ENCODE assay signal across 16 cellular contexts in genomic region chr20:36162272-36162966, GRCh38. TPM values are rescaled to one million over a fixed set of nuclear protein-coding genes. Genes with fewer than 3 reads are reported as not detected.
DNase-seq lines count a peak whose midpoint lies in the region; ATAC-seq, FAIRE-seq and TF ChIP-seq lines count a peak whose summit lies in the region.
"Had no signal": no experiment of that assay in that cellular context is flagged by ENCODE, and none has a peak within 500 bp of the region (broad histone marks: within the 10 kb centered on the region; RNA-seq: fewer than 3 reads in every experiment).

No MANE protein-coding gene starts in this region.

- no peaks in the 10 kb centered on the region for H3K36me3 Mint-ChIP-seq in naive thymus-derived CD8-positive, alpha-beta T cell
- H3K36me3 Mint-ChIP-seq: activated naive CD4-positive, alpha-beta T cell treated with anti-CD3 and anti-CD28 coated beads, Interleukin-2, amount 10 ng/mL, durations not matched to agents 7 days and 5 days; immature natural killer cell; naive B cell had no signal

- H3K9me2 ChIP-seq in GM23248 (ENCODE audit: insufficient read depth), result no peaks in the 10 kb centered on the region

- no peaks in the 10 kb centered on the region for H3K36me3 ChIP-seq in GM23248 (ENCODE audit: low read depth)
- no peaks in the 10 kb centered on the region for H3K36me3 ChIP-seq in pancreas
- H3K36me3 ChIP-seq in left lung, result no peaks in the 10 kb centered on the region
- H3K36me3 ChIP-seq: sigmoid colon had no signal

- intact Hi-C loops in pancreas (cut with DNase I), result no loop called here
- intact Hi-C loops in left lung (cut with DNase I), result no loop called here

- TF ChIP-seq CTCF in pancreas (IDR thresholded peaks at IDR 0.05) (no peak), left lung (IDR thresholded peaks at IDR 0.05) (no peak)

- no peaks in the 10 kb centered on the region for H3F3A ChIP-seq in GM23248 (ENCODE audit: insufficient read depth)

- H3K4me2 ChIP-seq in GM23248 (ENCODE audit: unreplicated experiment), result no peak overlapping the region

- H3K27ac ChIP-seq in GM23248 (no peak overlapping the region), pancreas (no peak overlapping the region), left lung (no peak overlapping the region)
- H3K27ac ChIP-seq: sigmoid colon had no signal

- H3K27ac Mint-ChIP-seq in naive thymus-derived CD8-positive, alpha-beta T cell, result no peak overlapping the region
- H3K27ac Mint-ChIP-seq: activated naive CD4-positive, alpha-beta T cell treated with anti-CD3 and anti-CD28 coated beads, Interleukin-2, amount 10 ng/mL, durations not matched to agents 7 days and 5 days; immature natural killer cell had no signal

- WGBS in GM23248 (ENCODE audit: low coverage in 1 of 2, low lambda C conversion rate in 2 of 2, missing lambda C conversion rate in 2 of 2), 2 experiments, result 47 to 48% methylated on average over 14 of the region's 14 CpGs
- 37 to 40% methylated on average over 14 of the region's 14 CpGs for WGBS in pancreas, 2 donors

- H3K4me1 Mint-ChIP-seq in naive thymus-derived CD8-positive, alpha-beta T cell, result no peaks in the 10 kb centered on the region
- H3K4me1 Mint-ChIP-seq: activated naive CD4-positive, alpha-beta T cell treated with anti-CD3 and anti-CD28 coated beads, Interleukin-2, amount 10 ng/mL, durations not matched to agents 7 days and 5 days; immature natural killer cell had no signal

- H3K79me2 ChIP-seq in GM23248 (ENCODE audit: insufficient read depth), result no peaks in the 10 kb centered on the region

- H2AFZ ChIP-seq in GM23248, result no peak overlapping the region

- no peaks in the 10 kb centered on the region for H3K9me3 Mint-ChIP-seq in naive thymus-derived CD8-positive, alpha-beta T cell
- H3K9me3 Mint-ChIP-seq: activated naive CD4-positive, alpha-beta T cell treated with anti-CD3 and anti-CD28 coated beads, Interleukin-2, amount 10 ng/mL, durations not matched to agents 7 days and 5 days; immature natural killer cell; naive B cell had no signal

- H4K20me1 ChIP-seq in GM23248 (ENCODE audit: insufficient read depth), result no peaks in the 10 kb centered on the region

- POLR2A ChIA-PET in naive thymus-derived CD8-positive, alpha-beta T cell (lab: Charles Lee), result no interaction called here

- no peak overlapping the region for H3K9ac ChIP-seq in GM23248

- no peak for FAIRE-seq in pancreas (lab: Jason Lieb, UNC)
- FAIRE-seq: GM12892, H54, HTR-8/SVneo had no signal

- no peaks in the 10 kb centered on the region for H3K27me3 ChIP-seq in GM23248 (replicated peaks; ENCODE audit: insufficient read depth)
- no peaks in the 10 kb centered on the region for H3K27me3 ChIP-seq in pancreas
- H3K27me3 ChIP-seq in left lung, result no peaks in the 10 kb centered on the region
- H3K27me3 ChIP-seq: sigmoid colon had no signal

- H3K9me3 ChIP-seq in GM23248 (ENCODE audit: low read depth), result no peaks in the 10 kb centered on the region
- no peaks in the 10 kb centered on the region for H3K9me3 ChIP-seq in pancreas
- no peaks in the 10 kb centered on the region for H3K9me3 ChIP-seq in left lung
- H3K9me3 ChIP-seq: sigmoid colon had no signal

- H3K4me1 ChIP-seq in GM23248 (ENCODE audit: insufficient read depth), result no peaks in the 10 kb centered on the region
- H3K4me1 ChIP-seq in pancreas, result no peaks in the 10 kb centered on the region
- no peaks in the 10 kb centered on the region for H3K4me1 ChIP-seq in left lung

- peaks cover 3 to 10% (median 3%) of the 10 kb centered on the region in 5 donors for H3K27me3 Mint-ChIP-seq in naive thymus-derived CD8-positive, alpha-beta T cell

- in situ Hi-C loops in GM23248 (cut with MboI), result no loop called here

- DNase-seq in GM23248 (peak; percentile 41), NCI-H2227 (lab: John Stamatoyannopoulos, UW; ENCODE audit: unreplicated experiment) (peak; percentile 87), dermis microvascular lymphatic vessel endothelial cell (ENCODE audit: low read depth in 2 of 2) (peak; percentile 23 to 38), pancreas (peak in 1 of 6 donors; percentile 30), left lung (no peak)
- no peak for DNase-seq in stimulated activated naive CD4-positive, alpha-beta T cell (lab: John Stamatoyannopoulos, UW)
- DNase-seq in naive thymus-derived CD8-positive, alpha-beta T cell, result no peak
- DNase-seq: activated naive CD4-positive, alpha-beta T cell treated with anti-CD3 and anti-CD28 coated beads, Interleukin-2, amount 10 ng/mL, durations not matched to agents 7 days and 5 days; immature natural killer cell; naive B cell; NCI-H1930; trophoblast cell had no signal

- no peak overlapping the region for H3K4me3 Mint-ChIP-seq in naive thymus-derived CD8-positive, alpha-beta T cell
- H3K4me3 Mint-ChIP-seq: activated naive CD4-positive, alpha-beta T cell treated with anti-CD3 and anti-CD28 coated beads, Interleukin-2, amount 10 ng/mL, durations not matched to agents 7 days and 5 days; immature natural killer cell; naive B cell had no signal

- ATAC-seq in pancreas (peak; percentile 34 to 48 (median 44)), left lung (no peak)
- no peak for ATAC-seq in naive thymus-derived CD8-positive, alpha-beta T cell

- H3K4me3 ChIP-seq in GM23248 (no peak overlapping the region), pancreas (no peak overlapping the region), left lung (no peak overlapping the region)
- H3K4me3 ChIP-seq: sigmoid colon had no signal

RNA-seq across cellular contexts. Expression of gene EPB41L1, which starts 7.9 kb away (rescaled TPM):
- 16.2 and 19.2 TPM in 2 replicates for total RNA-seq in GM23248 (2014; rRNA removed; shearing (Covaris generic))
- 15.4 and 17.0 TPM in 2 replicates for polyA plus RNA-seq in GM23248 (2016; fragmentation: Nextera tagmentation; extraction: Ambion mirVana)
- total RNA-seq in dermis microvascular lymphatic vessel endothelial cell, result 7.3 and 22.4 TPM in 2 replicates
- total RNA-seq in pancreas, result 10 to 100 TPM; 23.4 to 40.5 (median 30.8) TPM
- 10 to 100 TPM; 17.6 to 31.4 TPM for polyA plus RNA-seq in pancreas
- 10 to 100 TPM; 41.5 to 80.1 TPM for total RNA-seq in left lung
- total RNA-seq in naive thymus-derived CD8-positive, alpha-beta T cell, result under 1 TPM; 0.36 to 0.44 TPM
- polyA plus RNA-seq in naive thymus-derived CD8-positive, alpha-beta T cell, result under 1 TPM in 1 of 3 donors, not detected in 2; 0.07 TPM
- polyA plus RNA-seq: immature natural killer cell had no signal

Comparison
In these comparisons a context has a peak if more than half of its experiments do, and no peak if none do; other contexts are left out.
1. DNase-seq: peak in GM23248 (single experiment), NCI-H2227 (single experiment) and dermis microvascular lymphatic vessel endothelial cell (2 of 2); none in stimulated activated naive CD4-positive, alpha-beta T cell (0 of 6), left lung (0 of 2) and naive thymus-derived CD8-positive, alpha-beta T cell (0 of 10).
2. ATAC-seq: peak in pancreas (4 of 4); none in left lung (single experiment) and naive thymus-derived CD8-positive, alpha-beta T cell (0 of 2).